In genomic region chr1:11465307-11465706, GRCh38 we compare ENCODE assay signal across 9 cellular contexts. TPM values are rescaled to one million over a fixed set of nuclear protein-coding genes. Genes with fewer than 3 reads are reported as not detected.
"Had no signal": no experiment of that assay in that cellular context is flagged by ENCODE, and none has a peak within 500 bp of the region (broad histone marks: within the 10 kb centered on the region; RNA-seq: fewer than 3 reads in every experiment).

No MANE protein-coding gene starts in this region.

- DNase-seq: GDM1, GF-D8 had no signal

- ATAC-seq: GM12878 had no signal

- FAIRE-seq: G401.6, GM12878, GM12891, GM12892, GM18507, GM19239 had no signal

- H3K4me3 ChIP-seq: GM12878 had no signal

RNA-seq across cellular contexts. Expression of gene DISP3, which starts 13.6 kb away (rescaled TPM):
- total RNA-seq: G401 had no signal
